In genomic region chr3:15354485-15354884, GRCh38 we compare ENCODE assay signal across 1 cellular context.
TF ChIP-seq lines count a peak whose summit lies in the region.

No MANE protein-coding gene starts in this region.

TF ChIP-seq in K562, 482 proteins besides CTCF, POLR2A, EP300 and RAD21:
- TF ChIP-seq ZNF121 (CRISPR knock-in tag; conservative IDR thresholded peaks at IDR 0.05) = peak; percentile 28; the same call in 1 of the 2 replicates
- TF ChIP-seq TFAM (CRISPR knock-in tag; conservative IDR thresholded peaks at IDR 0.05) = no peak
- no peak for TF ChIP-seq NFIX (CRISPR knock-in tag; IDR thresholded peaks at IDR 0.05; ENCODE audit: low read depth)
TF ChIP-seq in K562: peak in this region for 1.
